In the genomic region with DNA sequence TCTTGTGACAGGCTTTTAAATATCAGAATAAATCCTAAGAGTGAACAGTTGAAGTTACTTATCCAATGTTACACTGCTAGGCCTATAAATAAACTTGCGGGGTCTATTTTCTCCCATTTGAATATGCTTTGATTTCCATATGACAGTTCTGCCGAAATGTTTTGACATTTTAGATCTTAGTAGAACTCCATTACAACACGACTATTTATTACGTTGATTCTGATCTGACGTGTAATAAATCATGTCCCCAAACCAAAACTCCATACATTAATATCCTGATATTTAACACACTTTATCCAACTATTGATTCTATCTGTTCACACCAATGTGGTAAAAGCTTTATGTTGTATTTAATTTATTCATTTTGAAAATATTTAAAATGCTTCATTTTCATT, we compare ENCODE assay signal across 8 cellular contexts. TPM values are rescaled to one million over a fixed set of nuclear protein-coding genes. Genes with fewer than 3 reads are reported as not detected.
A peak's percentile ranks its signal among the peaks of the same experiment; 100 is the strongest.
DNase-seq lines count a peak whose midpoint lies in the region; ATAC-seq and TF ChIP-seq lines count a peak whose summit lies in the region.

No MANE protein-coding gene starts in this region.

- H3K4me3 ChIP-seq in SK-N-SH (ENCODE audit: low read depth in 2 of 2, low read length in 1 of 2) (peak overlapping the region; percentile 50 to 63), iPS-20b (ENCODE audit: low read length) (peak overlapping the region; percentile 75), stomach smooth muscle (ENCODE audit: low read length in 2 of 2) (peak overlapping the region; percentile 75 to 84)

- H4K20me1 ChIP-seq in SK-N-SH (ENCODE audit: insufficient read depth): no peaks in the 10 kb centered on the region

- DNase-seq in SK-N-SH (no peak), NCI-H345 (lab: John Stamatoyannopoulos, UW) (no peak)
- no peak for DNase-seq in activated T-helper 1 cell treated with anti-CD3 and anti-CD28 coated beads, Interleukin-12 subunit alpha, Interleukin-12 subunit beta, Interleukin-2, Interleukin-4 antibody, amounts not matched to agents 30 ng/mL and 10 ng/mL and 1 ng/mL, durations not matched to agents 14 hours and 24 hours and 36 hours (ENCODE audit: low spot score)

- H3K4me1 Mint-ChIP-seq in activated T-helper 1 cell treated with anti-CD3 and anti-CD28 coated beads, Interleukin-12 subunit alpha, Interleukin-12 subunit beta, Interleukin-2, Interleukin-4 antibody, amounts not matched to agents 30 ng/mL and 10 ng/mL and 1 ng/mL, durations not matched to agents 14 hours and 24 hours and 36 hours (ENCODE audit: low read depth): peaks cover 20% of the 10 kb centered on the region

- peak overlapping the region; percentile 97 for H2AFZ ChIP-seq in SK-N-SH (ENCODE audit: low read depth)

- ATAC-seq in SK-N-SH treated with all-trans-retinoic acid at 6 μM for 48 hours (no peak; the same call in 2 of the 3 replicates), GM19324 (IDR thresholded peaks at IDR 0.05; ENCODE audit: low FRiP score, unreplicated experiment) (no peak), GM21360 (IDR thresholded peaks at IDR 0.05; ENCODE audit: unreplicated experiment) (no peak)

- H3K9me3 Mint-ChIP-seq in activated T-helper 1 cell treated with anti-CD3 and anti-CD28 coated beads, Interleukin-12 subunit alpha, Interleukin-12 subunit beta, Interleukin-2, Interleukin-4 antibody, amounts not matched to agents 30 ng/mL and 10 ng/mL and 1 ng/mL, durations not matched to agents 14 hours and 24 hours and 36 hours: no peaks in the 10 kb centered on the region

- H3K36me3 Mint-ChIP-seq in activated T-helper 1 cell treated with anti-CD3 and anti-CD28 coated beads, Interleukin-12 subunit alpha, Interleukin-12 subunit beta, Interleukin-2, Interleukin-4 antibody, amounts not matched to agents 30 ng/mL and 10 ng/mL and 1 ng/mL, durations not matched to agents 14 hours and 24 hours and 36 hours (ENCODE audit: low read depth): peaks cover 1% of the 10 kb centered on the region

- peaks cover 6% of the 10 kb centered on the region for H3K79me2 ChIP-seq in SK-N-SH (ENCODE audit: insufficient read depth)

- peak overlapping the region; percentile 45 to 60 for H3K27ac ChIP-seq in SK-N-SH (ENCODE audit: low read depth in 2 of 2, low read length in 1 of 2)
- H3K27ac ChIP-seq in iPS-20b (ENCODE audit: low read length): no peak overlapping the region
- peak overlapping the region; percentile 8 for H3K27ac ChIP-seq in stomach smooth muscle (ENCODE audit: low read length)

- H3K9me3 ChIP-seq in SK-N-SH: no peaks in the 10 kb centered on the region
- no peaks in the 10 kb centered on the region for H3K9me3 ChIP-seq in iPS-20b (ENCODE audit: insufficient read depth, low read depth, low read length)
- no peaks in the 10 kb centered on the region for H3K9me3 ChIP-seq in stomach smooth muscle (ENCODE audit: control insufficient read depth in 2 of 2, low read length in 2 of 2)

- intact Hi-C loops in activated T-helper 1 cell treated with anti-CD3 and anti-CD28 coated beads, Interleukin-12 subunit alpha, Interleukin-12 subunit beta, Interleukin-2, Interleukin-4 antibody, amounts not matched to agents 30 ng/mL and 10 ng/mL and 1 ng/mL, durations not matched to agents 14 hours and 24 hours and 36 hours (cut with micrococcal nuclease): loop anchor here (1.0 kb wide), 7 partner anchors 24 to 444 kb away; partner anchors contain the start of genes DMAC2L, L2HGDH and VCPKMT

- H3K4me2 ChIP-seq in SK-N-SH: peak overlapping the region; percentile 87

- CTCF ChIA-PET in SK-N-SH (lab: Yijun Ruan, JAX): interaction anchor here (1.3 to 12.1 kb wide), 3 partner anchors 11 to 234 kb away, joined by 7 to 204 read pairs (median 14); partner anchors contain the start of gene NEMF

- H3K9me2 ChIP-seq in SK-N-SH: no peaks in the 10 kb centered on the region

- H3K27me3 Mint-ChIP-seq in activated T-helper 1 cell treated with anti-CD3 and anti-CD28 coated beads, Interleukin-12 subunit alpha, Interleukin-12 subunit beta, Interleukin-2, Interleukin-4 antibody, amounts not matched to agents 30 ng/mL and 10 ng/mL and 1 ng/mL, durations not matched to agents 14 hours and 24 hours and 36 hours (ENCODE audit: insufficient read depth): no peaks in the 10 kb centered on the region

- H3K4me3 Mint-ChIP-seq in activated T-helper 1 cell treated with anti-CD3 and anti-CD28 coated beads, Interleukin-12 subunit alpha, Interleukin-12 subunit beta, Interleukin-2, Interleukin-4 antibody, amounts not matched to agents 30 ng/mL and 10 ng/mL and 1 ng/mL, durations not matched to agents 14 hours and 24 hours and 36 hours: peak overlapping the region; percentile 93

- H3K4me1 ChIP-seq in SK-N-SH (ENCODE audit: control insufficient read depth in 1 of 2, insufficient read depth in 2 of 2, low read depth in 1 of 2, low read length in 1 of 2) (peaks cover 3 to 5% of the 10 kb centered on the region in 2 experiments; a peak in 1 of 4 replicates), iPS-20b (ENCODE audit: insufficient read depth, low read length) (no peaks in the 10 kb centered on the region), stomach smooth muscle (ENCODE audit: control insufficient read depth, insufficient read depth, low read length) (peaks cover 3% of the 10 kb centered on the region)

- no peak for TF ChIP-seq EP300 in SK-N-SH (IDR thresholded peaks at IDR 0.05; ENCODE audit: borderline replicate concordance in 1 of 2, low read depth in 1 of 2, low read length in 1 of 2)

- TF ChIP-seq CTCF in SK-N-SH (IDR thresholded peaks at IDR 0.05): no peak

- peak overlapping the region; percentile 58 for H3K9ac ChIP-seq in SK-N-SH
- peak overlapping the region; percentile 22; the same call in 1 of the 2 replicates for H3K9ac ChIP-seq in iPS-20b (ENCODE audit: low read depth, low read length)
- peak overlapping the region; percentile 34 to 43 for H3K9ac ChIP-seq in stomach smooth muscle (ENCODE audit: low read length in 2 of 2)

- peak overlapping the region; percentile 97 for H3K27ac Mint-ChIP-seq in activated T-helper 1 cell treated with anti-CD3 and anti-CD28 coated beads, Interleukin-12 subunit alpha, Interleukin-12 subunit beta, Interleukin-2, Interleukin-4 antibody, amounts not matched to agents 30 ng/mL and 10 ng/mL and 1 ng/mL, durations not matched to agents 14 hours and 24 hours and 36 hours

- POLR2A ChIA-PET in SK-N-SH (lab: Yijun Ruan, JAX): no interaction called here

- no peaks in the 10 kb centered on the region for H3K36me3 ChIP-seq in SK-N-SH (replicated peaks in 1 of 2; ENCODE audit: control insufficient read depth in 1 of 2, insufficient read depth in 2 of 2, low read length in 1 of 2)
- no peaks in the 10 kb centered on the region for H3K36me3 ChIP-seq in iPS-20b (ENCODE audit: insufficient read depth, low read depth, low read length)
- no peaks in the 10 kb centered on the region for H3K36me3 ChIP-seq in stomach smooth muscle (ENCODE audit: control insufficient read depth in 2 of 2, insufficient read depth in 2 of 2, low read length in 2 of 2)

- TF ChIP-seq RAD21 in SK-N-SH (IDR thresholded peaks at IDR 0.05; ENCODE audit: low read length): no peak

- H3F3A ChIP-seq in SK-N-SH (replicated peaks; ENCODE audit: insufficient read depth): peaks cover 27% of the 10 kb centered on the region

- no peaks in the 10 kb centered on the region for H3K27me3 ChIP-seq in SK-N-SH (ENCODE audit: insufficient read depth)
- H3K27me3 ChIP-seq in iPS-20b (ENCODE audit: insufficient read depth, low read length): peaks cover 4% of the 10 kb centered on the region; the same call in 1 of the 2 replicates
- no peaks in the 10 kb centered on the region for H3K27me3 ChIP-seq in stomach smooth muscle (ENCODE audit: control insufficient read depth in 1 of 2, insufficient read depth in 2 of 2, low read length in 2 of 2)

- WGBS in SK-N-SH (ENCODE audit: low lambda C conversion rate): 70% methylated on average over 5 of the region's 5 CpGs

TF ChIP-seq in SK-N-SH, 30 proteins besides CTCF, POLR2A, EP300 and RAD21 (continues in another document):
- TF ChIP-seq USF2 (IDR thresholded peaks at IDR 0.05; ENCODE audit: borderline replicate concordance, low read depth, low read length) (no peak), FOXM1 (IDR thresholded peaks at IDR 0.05; ENCODE audit: low read depth) (no peak), RXRA (IDR thresholded peaks at IDR 0.05; ENCODE audit: borderline replicate concordance, low read depth) (no peak), RFX5 (IDR thresholded peaks at IDR 0.05; ENCODE audit: low read length) (no peak)

TF ChIP-seq in SK-N-SH treated with all-trans-retinoic acid at 6 μM for 48 hours, 23 proteins besides CTCF, POLR2A, EP300 and RAD21 (continues in another document):
- no peak for TF ChIP-seq OSR1 (CRISPR knock-in tag; IDR thresholded peaks at IDR 0.05)
- TF ChIP-seq ESRRG (CRISPR knock-in tag; IDR thresholded peaks at IDR 0.05): no peak
- TF ChIP-seq CSDC2 (CRISPR knock-in tag; IDR thresholded peaks at IDR 0.05): no peak
- no peak for TF ChIP-seq CREB5 (CRISPR knock-in tag; IDR thresholded peaks at IDR 0.05; ENCODE audit: low read depth)

RNA-seq across cellular contexts. Expression of gene NEMF, which starts 16.1 kb away (rescaled TPM):
- polyA plus RNA-seq in SK-N-SH (2012; rRNA removed): 14.0 and 15.4 TPM in 2 replicates
- 15.7 and 24.6 TPM in 2 replicates for polyA plus RNA-seq in SK-N-SH (2012; cell fraction: cytosol; rRNA removed)
- polyA plus RNA-seq in SK-N-SH (2012; cell fraction: nucleus; rRNA removed): 24.4 and 43.8 TPM in 2 replicates
- total RNA-seq in activated T-helper 1 cell treated with anti-CD3 and anti-CD28 coated beads, Interleukin-12 subunit alpha, Interleukin-12 subunit beta, Interleukin-2, Interleukin-4 antibody, amounts not matched to agents 30 ng/mL and 10 ng/mL and 1 ng/mL, durations not matched to agents 14 hours and 24 hours and 36 hours: 79.9 and 89.3 TPM in 2 replicates

RNA-seq across cellular contexts. Expression of gene ARF6, which starts 24.2 kb away (rescaled TPM):
- polyA plus RNA-seq in SK-N-SH (2012; rRNA removed): 32.2 and 45.2 TPM in 2 replicates
- 39.8 and 44.0 TPM in 2 replicates for polyA plus RNA-seq in SK-N-SH (2012; cell fraction: cytosol; rRNA removed)
- polyA plus RNA-seq in SK-N-SH (2012; cell fraction: nucleus; rRNA removed): 21.8 and 24.4 TPM in 2 replicates
- total RNA-seq in activated T-helper 1 cell treated with anti-CD3 and anti-CD28 coated beads, Interleukin-12 subunit alpha, Interleukin-12 subunit beta, Interleukin-2, Interleukin-4 antibody, amounts not matched to agents 30 ng/mL and 10 ng/mL and 1 ng/mL, durations not matched to agents 14 hours and 24 hours and 36 hours: 163 and 164 TPM in 2 replicates
